In the genomic region with DNA sequence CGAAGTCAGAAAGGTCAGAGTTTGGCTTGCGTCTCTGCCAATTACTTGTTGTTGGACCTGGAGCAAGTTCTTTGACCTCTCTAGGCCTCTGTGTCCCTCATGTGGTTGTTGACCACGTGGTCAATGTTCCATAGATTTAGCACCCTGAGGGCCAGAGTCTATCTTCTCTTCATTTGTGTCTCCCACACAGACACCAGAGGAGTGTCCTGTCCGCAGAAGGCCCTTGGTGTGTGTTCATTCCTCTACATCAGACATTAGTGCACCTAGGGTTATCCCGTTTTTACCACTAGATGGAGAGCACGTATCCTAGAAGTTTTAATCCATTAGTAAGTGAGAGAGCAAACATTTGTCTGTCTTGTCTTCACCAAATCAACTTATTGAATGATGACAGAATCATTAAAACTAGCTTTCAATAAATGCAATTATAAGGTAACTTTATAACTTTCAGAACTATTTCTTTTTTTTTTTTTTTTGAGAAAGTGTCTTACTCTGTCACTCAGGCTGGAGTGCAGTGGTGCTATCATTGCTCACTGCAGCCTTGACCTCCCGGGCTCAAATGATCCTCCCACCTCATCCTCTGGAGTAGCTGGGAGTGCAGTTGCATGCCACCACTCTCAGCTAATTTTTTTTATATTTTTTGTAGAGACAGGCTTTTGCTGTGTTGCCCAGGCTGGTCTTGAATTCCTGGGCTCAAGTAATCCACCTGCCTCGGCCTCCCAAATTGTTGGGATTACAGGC, we compare ENCODE assay signal across 8 cellular contexts.
DNase-seq lines count a peak whose midpoint lies in the region; ATAC-seq and TF ChIP-seq lines count a peak whose summit lies in the region.

No MANE protein-coding gene starts in this region.

- no peaks in the 10 kb centered on the region for H3K9me3 Mint-ChIP-seq in type B pancreatic cell

- no peak overlapping the region for H3K27ac Mint-ChIP-seq in type B pancreatic cell

- intact Hi-C loops in Right ventricle myocardium superior (cut with DNase I): no loop called here

- TF ChIP-seq CTCF in RWPE2 (IDR thresholded peaks at IDR 0.05; ENCODE audit: poor library complexity, severe bottlenecking) (peak; percentile 55), type B pancreatic cell (conservative IDR thresholded peaks at IDR 0.05) (peak; percentile 68)

- H3K36me3 Mint-ChIP-seq in type B pancreatic cell: no peaks in the 10 kb centered on the region

- no peaks in the 10 kb centered on the region for H3K4me1 ChIP-seq in RWPE2 (ENCODE audit: insufficient read depth, poor library complexity, severe bottlenecking)

- no peak overlapping the region for H3K27ac ChIP-seq in RWPE2 (ENCODE audit: poor library complexity, severe bottlenecking)

- no peaks in the 10 kb centered on the region for H3K9me3 ChIP-seq in RWPE2 (ENCODE audit: severe bottlenecking)

- ATAC-seq in RWPE2 (ENCODE audit: low read depth) (peak; percentile 65; the same call in 2 of the 3 replicates), Right ventricle myocardium superior (ENCODE audit: poor library complexity) (peak; percentile 93), GM19395 (IDR thresholded peaks at IDR 0.05; ENCODE audit: unreplicated experiment) (no peak)

- no peaks in the 10 kb centered on the region for H3K36me3 ChIP-seq in RWPE2 (ENCODE audit: low read depth)

- peaks cover 4% of the 10 kb centered on the region for H3K4me1 Mint-ChIP-seq in type B pancreatic cell (ENCODE audit: unreplicated experiment)

- H3K27me3 Mint-ChIP-seq in type B pancreatic cell: no peaks in the 10 kb centered on the region

- peaks cover 2% of the 10 kb centered on the region for H3K27me3 ChIP-seq in RWPE2 (ENCODE audit: insufficient read depth, poor library complexity, severe bottlenecking)

- DNase-seq in SKM-1 treated with dmso at 0.1 percent for 144 hours (lab: John Stamatoyannopoulos, UW; ENCODE audit: unreplicated experiment) (peak; percentile 12), SKM-1 (lab: John Stamatoyannopoulos, UW; ENCODE audit: unreplicated experiment) (no peak), RWPE2 (ENCODE audit: low spot score) (no peak), Right ventricle myocardium superior (no peak), type B pancreatic cell (ENCODE audit: extremely low spot score, unreplicated experiment) (no peak), OCI-M2 (lab: John Stamatoyannopoulos, UW; ENCODE audit: unreplicated experiment) (no peak)
- DNase-seq in stimulated activated CD4-positive, alpha-beta T cell treated with anti-CD3 and anti-CD28 coated beads, Interleukin-2, amount 100 ng/mL, for 24 hours: no peak

- H3K4me3 ChIP-seq in RWPE2 (ENCODE audit: severe bottlenecking): no peak overlapping the region

- H3K4me3 Mint-ChIP-seq in type B pancreatic cell: no peak overlapping the region
